ENCODE assay signal across 8 cellular contexts in the genomic region with DNA sequence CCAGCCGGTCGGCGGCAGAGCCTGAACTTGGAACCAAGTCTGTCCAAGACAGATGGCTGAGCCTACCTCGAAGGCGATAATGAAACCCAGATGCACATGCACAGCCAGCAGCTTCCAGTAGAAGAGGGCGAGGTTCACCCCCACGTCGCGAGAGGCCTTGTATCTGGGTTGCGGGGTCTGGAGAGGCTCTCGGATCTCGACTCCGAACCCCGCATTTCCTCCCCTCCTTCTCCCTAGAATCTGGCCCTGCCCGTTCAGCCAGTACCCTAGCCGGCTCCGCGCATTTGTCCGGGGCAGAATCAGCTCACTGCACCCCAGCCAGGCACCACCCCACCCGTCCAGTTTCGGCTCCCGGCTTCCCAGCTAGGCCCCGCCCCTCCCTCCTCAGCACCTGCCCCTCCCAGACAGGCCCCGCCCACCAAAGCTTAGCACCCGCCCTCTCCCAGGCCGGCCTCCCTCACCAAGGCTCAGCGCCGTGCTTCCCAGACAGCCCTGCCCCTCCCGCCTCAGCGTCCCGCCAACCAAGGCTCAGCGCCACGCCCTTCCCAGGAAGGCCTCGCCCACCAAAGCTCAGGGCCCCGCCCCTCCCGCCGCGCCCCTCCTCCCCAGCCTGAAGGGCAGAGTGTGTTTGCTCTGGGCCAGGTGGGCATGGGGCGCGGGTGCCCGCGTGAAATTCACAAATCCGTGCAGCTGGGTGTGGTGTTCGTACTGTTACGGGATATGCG. TPM values are rescaled to one million over a fixed set of nuclear protein-coding genes. Genes with fewer than 3 reads are reported as not detected.
DNase-seq lines count a peak whose midpoint lies in the region; FAIRE-seq and TF ChIP-seq lines count a peak whose summit lies in the region.

No MANE protein-coding gene starts in this region.

- peak overlapping the region; percentile 66 for H3K4me2 ChIP-seq in MM.1S (ENCODE audit: low read depth, low read length)

- in situ Hi-C loops in SK-MEL-5 (cut with HindIII; ENCODE audit: low pct_unique_long_range_greater_than_20kb, low sequenced_read_pairs), result no loop called here

- no peaks in the 10 kb centered on the region for H4K20me1 ChIP-seq in MM.1S (ENCODE audit: insufficient read depth, low read length)

- no peaks in the 10 kb centered on the region for H3K9me2 ChIP-seq in MM.1S (replicated peaks; ENCODE audit: insufficient read depth, low read length)

- H3K79me2 ChIP-seq in MM.1S (ENCODE audit: low read length), result no peaks in the 10 kb centered on the region

- TF ChIP-seq CTCF in MM.1S (IDR thresholded peaks at IDR 0.05; ENCODE audit: low read length), result no peak

- peaks cover 5% of the 10 kb centered on the region; the same call in 1 of the 2 replicates for H3K27me3 ChIP-seq in MM.1S (replicated peaks; ENCODE audit: insufficient read depth, low read length)

- DNase-seq in EL (peak; percentile 98), H54 (ENCODE audit: insufficient read length, low spot score) (peak; percentile 78), MM.1S (peak; percentile 96), SK-MEL-5 (ENCODE audit: low read depth, low spot score) (peak; percentile 82), globus pallidus (ENCODE audit: low spot score) (peak; percentile 92), nucleus accumbens (lab: John Stamatoyannopoulos, UW) (peak; percentile 32 to 97 (median 86)), substantia nigra (lab: John Stamatoyannopoulos, UW) (peak; percentile 35 to 96 (median 84))
- peak; percentile 97 for DNase-seq in activated naive CD4-positive, alpha-beta T cell treated with anti-CD3 and anti-CD28 coated beads, Interleukin-2, amount 10 ng/mL, durations not matched to agents 7 days and 5 days

- peak overlapping the region; percentile 54 for H3K4me3 ChIP-seq in MM.1S (ENCODE audit: low read length)

- H2AFZ ChIP-seq in MM.1S (ENCODE audit: low read length), result peak overlapping the region; percentile 86

- peak; percentile 38 for FAIRE-seq in H54 (lab: Jason Lieb, UNC)

- TF ChIP-seq POLR2A in H54 (IDR thresholded peaks at IDR 0.05; ENCODE audit: low read depth, low read length), result no peak

- H3K9ac ChIP-seq in MM.1S (ENCODE audit: low read length), result no peak overlapping the region

- H3K4me1 Mint-ChIP-seq in activated naive CD4-positive, alpha-beta T cell treated with anti-CD3 and anti-CD28 coated beads, Interleukin-2, amount 10 ng/mL, durations not matched to agents 7 days and 5 days, result peaks cover 37% of the 10 kb centered on the region

- H3K4me3 Mint-ChIP-seq in activated naive CD4-positive, alpha-beta T cell treated with anti-CD3 and anti-CD28 coated beads, Interleukin-2, amount 10 ng/mL, durations not matched to agents 7 days and 5 days, result peak overlapping the region; percentile 64

- H3K36me3 ChIP-seq in MM.1S (replicated peaks; ENCODE audit: insufficient read depth, low read length), result no peaks in the 10 kb centered on the region

- H3K27me3 Mint-ChIP-seq in activated naive CD4-positive, alpha-beta T cell treated with anti-CD3 and anti-CD28 coated beads, Interleukin-2, amount 10 ng/mL, durations not matched to agents 7 days and 5 days, result peaks cover 40% of the 10 kb centered on the region

- H3F3A ChIP-seq in MM.1S (ENCODE audit: insufficient read depth, low read length), result no peaks in the 10 kb centered on the region

- H3K4me1 ChIP-seq in MM.1S (ENCODE audit: low read length), result peaks cover 19% of the 10 kb centered on the region

- CTCF ChIA-PET in activated naive CD4-positive, alpha-beta T cell treated with anti-CD3 and anti-CD28 coated beads, Interleukin-2, amount 10 ng/mL, durations not matched to agents 7 days and 5 days (lab: Charles Lee), result interaction anchor here (0.7 to 2.2 kb wide), 6 partner anchors 9 to 138 kb away, joined by 3 to 10 read pairs (median 4); no protein-coding TSS in a partner anchor

- peak overlapping the region; percentile 13 for H3K27ac Mint-ChIP-seq in activated naive CD4-positive, alpha-beta T cell treated with anti-CD3 and anti-CD28 coated beads, Interleukin-2, amount 10 ng/mL, durations not matched to agents 7 days and 5 days

- no peaks in the 10 kb centered on the region for H3K36me3 Mint-ChIP-seq in activated naive CD4-positive, alpha-beta T cell treated with anti-CD3 and anti-CD28 coated beads, Interleukin-2, amount 10 ng/mL, durations not matched to agents 7 days and 5 days

- no peaks in the 10 kb centered on the region for H3K9me3 ChIP-seq in MM.1S (replicated peaks; ENCODE audit: insufficient read depth, low read length)

- H3K27ac ChIP-seq in MM.1S (ENCODE audit: low read length), result no peak overlapping the region
- peak overlapping the region; percentile 30 for H3K27ac ChIP-seq in substantia nigra (ENCODE audit: low read depth, low read length, poor library complexity, severe bottlenecking)

- no peaks in the 10 kb centered on the region for H3K9me3 Mint-ChIP-seq in activated naive CD4-positive, alpha-beta T cell treated with anti-CD3 and anti-CD28 coated beads, Interleukin-2, amount 10 ng/mL, durations not matched to agents 7 days and 5 days

RNA-seq across cellular contexts. Expression of gene ARHGEF19, which starts 4.8 kb away (rescaled TPM):
- 1.6 and 2.6 TPM in 2 replicates for total RNA-seq in SK-MEL-5 (2014; rRNA removed; shearing (Covaris generic))
- polyA plus RNA-seq in SK-MEL-5 (2015; cell fraction: cytosol; rRNA removed), result 7.2 and 9.9 TPM in 2 replicates
- polyA plus RNA-seq in SK-MEL-5 (2015; cell fraction: nucleus; rRNA removed), result 11.4 and 22.0 TPM in 2 replicates

RNA-seq across cellular contexts. Expression of gene CPLANE2, which starts 19.8 kb away (rescaled TPM):
- total RNA-seq in SK-MEL-5 (2014; rRNA removed; shearing (Covaris generic)), result 4.9 and 7.1 TPM in 2 replicates
- polyA plus RNA-seq in SK-MEL-5 (2015; cell fraction: cytosol; rRNA removed), result 5.9 and 11.8 TPM in 2 replicates
- 6.1 and 12.5 TPM in 2 replicates for polyA plus RNA-seq in SK-MEL-5 (2015; cell fraction: nucleus; rRNA removed)
